ENCODE assay signal across 8 cellular contexts in genomic region chr17:9115446-9116265, GRCh38.
DNase-seq lines count a peak whose midpoint lies in the region; ATAC-seq and TF ChIP-seq lines count a peak whose summit lies in the region.

No MANE protein-coding gene starts in this region.

- H3K27me3 ChIP-seq in HL-60 (ENCODE audit: insufficient read depth, poor library complexity, severe bottlenecking) (no peaks in the 10 kb centered on the region), spleen (replicated peaks in 1 of 7) (peaks cover 0 to 60% (median 6%) of the 10 kb centered on the region in 7 donors)

- H3K36me3 ChIP-seq in spleen, result no peaks in the 10 kb centered on the region

- intact Hi-C loops in activated CD4-positive, alpha-beta T cell treated with anti-CD3 and anti-CD28 coated beads, Interleukin-2, amount 10 ng/mL, durations not matched to agents 24 days and 14 days (cut with micrococcal nuclease), result loop anchor here (1.0 kb wide), 1 partner anchor 177 kb away; no protein-coding TSS in a partner anchor
- intact Hi-C loops in spleen (cut with DNase I; ENCODE audit: low total_unique reads), result no loop called here

- no peak for TF ChIP-seq POLR2A in spleen (IDR thresholded peaks at IDR 0.05)

- H3K4me3 ChIP-seq in HL-60 (replicated peaks; ENCODE audit: insufficient read depth, low read length) (peak overlapping the region; percentile 20), spleen (peak overlapping the region in 3 of 8 donors; percentile 10 to 45 (median 17))

- TF ChIP-seq CTCF in HL-60 (IDR thresholded peaks at IDR 0.05; ENCODE audit: insufficient read depth, low read length), result no peak
- no peak for TF ChIP-seq CTCF in spleen (IDR thresholded peaks at IDR 0.05 in 8 of 11, conservative IDR thresholded peaks at IDR 0.05 in 3 of 11)

- peaks cover 3% of the 10 kb centered on the region for H3K27me3 Mint-ChIP-seq in activated CD4-positive, alpha-beta T cell treated with anti-CD3 and anti-CD28 coated beads, Interleukin-2, amount 10 ng/mL, durations not matched to agents 24 days and 14 days
- peaks cover 34 to 55% of the 10 kb centered on the region in 2 donors for H3K27me3 Mint-ChIP-seq in effector memory CD8-positive, alpha-beta T cell

- peaks cover 6% of the 10 kb centered on the region for H3K4me1 Mint-ChIP-seq in activated CD4-positive, alpha-beta T cell treated with anti-CD3 and anti-CD28 coated beads, Interleukin-2, amount 10 ng/mL, durations not matched to agents 24 days and 14 days
- no peaks in the 10 kb centered on the region for H3K4me1 Mint-ChIP-seq in effector memory CD8-positive, alpha-beta T cell (ENCODE audit: low read depth in 2 of 2)

- 13 to 31% (median 21%) methylated on average over 14 to 39 of the region's 39 CpGs for WGBS in spleen, 5 donors

- peak overlapping the region; percentile 75 for H3K4me3 Mint-ChIP-seq in activated CD4-positive, alpha-beta T cell treated with anti-CD3 and anti-CD28 coated beads, Interleukin-2, amount 10 ng/mL, durations not matched to agents 24 days and 14 days
- peak overlapping the region; percentile 57 to 58 for H3K4me3 Mint-ChIP-seq in effector memory CD8-positive, alpha-beta T cell

- peak; percentile 63 for ATAC-seq in effector memory CD8-positive, alpha-beta T cell (replicated peaks)

- peaks cover 2% of the 10 kb centered on the region for H3K9me3 Mint-ChIP-seq in activated CD4-positive, alpha-beta T cell treated with anti-CD3 and anti-CD28 coated beads, Interleukin-2, amount 10 ng/mL, durations not matched to agents 24 days and 14 days
- no peaks in the 10 kb centered on the region for H3K9me3 Mint-ChIP-seq in effector memory CD8-positive, alpha-beta T cell

- peaks cover 0 to 13% (median 8%) of the 10 kb centered on the region in 8 donors for H3K9me3 ChIP-seq in spleen

- peak overlapping the region; percentile 29 for H3K27ac Mint-ChIP-seq in activated CD4-positive, alpha-beta T cell treated with anti-CD3 and anti-CD28 coated beads, Interleukin-2, amount 10 ng/mL, durations not matched to agents 24 days and 14 days
- H3K27ac Mint-ChIP-seq in effector memory CD8-positive, alpha-beta T cell, result peak overlapping the region; percentile 41 to 55

- no peaks in the 10 kb centered on the region for H3K36me3 Mint-ChIP-seq in activated CD4-positive, alpha-beta T cell treated with anti-CD3 and anti-CD28 coated beads, Interleukin-2, amount 10 ng/mL, durations not matched to agents 24 days and 14 days (ENCODE audit: low read depth)
- no peaks in the 10 kb centered on the region for H3K36me3 Mint-ChIP-seq in effector memory CD8-positive, alpha-beta T cell (ENCODE audit: insufficient read depth)

- H3K4me1 ChIP-seq in spleen, result peaks cover 0 to 11% (median 3%) of the 10 kb centered on the region in 6 donors

- DNase-seq in HL-60 (ENCODE audit: low read depth in 1 of 2, low spot score in 1 of 2) (no peak), mesenteric fat pad (ENCODE audit: low spot score) (peak; percentile 90), spleen (no peak), COR-L47 (lab: John Stamatoyannopoulos, UW) (no peak), DMS153 treated with DMSO at 0.1 percent for 48 hours (lab: John Stamatoyannopoulos, UW; ENCODE audit: unreplicated experiment) (no peak)
- DNase-seq in activated CD4-positive, alpha-beta T cell treated with anti-CD3 and anti-CD28 coated beads, Interleukin-2, amount 10 ng/mL, durations not matched to agents 24 days and 14 days, result peak; percentile 78
- peak in 1 of 3 experiments; percentile 18 for DNase-seq in effector memory CD8-positive, alpha-beta T cell
- DNase-seq in stimulated activated CD8-positive, alpha-beta memory T cell treated with anti-CD3 and anti-CD28 coated beads, Interleukin-4, amount 100 ng/mL, for 24 hours (ENCODE audit: low read depth), result peak; percentile 49

- H3K27ac ChIP-seq in HL-60 (replicated peaks), result no peak overlapping the region
- H3K27ac ChIP-seq in spleen, result no peak overlapping the region

Comparison
In these comparisons a context has a peak if more than half of its experiments do, and no peak if none do; other contexts are left out.
1. DNase-seq: peak in activated CD4-positive, alpha-beta T cell treated with anti-CD3 and anti-CD28 coated beads, Interleukin-2, amount 10 ng/mL, durations not matched to agents 24 days and 14 days (single experiment), mesenteric fat pad (single experiment) and stimulated activated CD8-positive, alpha-beta memory T cell treated with anti-CD3 and anti-CD28 coated beads, Interleukin-4, amount 100 ng/mL, for 24 hours (single experiment); none in HL-60 (0 of 2), spleen (single experiment), COR-L47 (single experiment) and DMS153 treated with DMSO at 0.1 percent for 48 hours (single experiment).